Comparison of ENCODE assay signal across 28 cellular contexts in genomic region chr3:32120480-32120879, GRCh38. TPM values are rescaled to one million over a fixed set of nuclear protein-coding genes. Genes with fewer than 3 reads are reported as not detected.
DNase-seq lines count a peak whose midpoint lies in the region; ATAC-seq, FAIRE-seq and TF ChIP-seq lines count a peak whose summit lies in the region.
"Had no signal": no experiment of that assay in that cellular context is flagged by ENCODE, and none has a peak within 500 bp of the region (broad histone marks: within the 10 kb centered on the region; RNA-seq: fewer than 3 reads in every experiment).

No MANE protein-coding gene starts in this region.

- ATAC-seq in CD4-positive, alpha-beta T cell (ENCODE audit: poor library complexity): no peak
- ATAC-seq: body of pancreas, HCT116 had no signal

- H3K4me3 ChIP-seq in colonic mucosa (no peak overlapping the region), osteoblast (ENCODE audit: insufficient read depth, low read length) (no peak overlapping the region), kidney (ENCODE audit: low read length in 2 of 2) (no peak overlapping the region)
- H3K4me3 ChIP-seq: body of pancreas, PC-9, SJCRH30, spleen, thyroid gland had no signal

- H3K9ac ChIP-seq in colonic mucosa (ENCODE audit: low read depth in 2 of 2, low read length in 2 of 2) (peak overlapping the region in 1 of 2 donors; percentile 54), kidney (ENCODE audit: low read length in 2 of 2) (no peak overlapping the region)

- POLR2A ChIA-PET in CD4-positive, alpha-beta T cell (lab: Charles Lee): no interaction called here

- TF ChIP-seq CTCF in colonic mucosa (IDR thresholded peaks at IDR 0.05) (no peak), osteoblast (IDR thresholded peaks at IDR 0.05; ENCODE audit: extremely low read depth, low read depth, low read length) (no peak), kidney (IDR thresholded peaks at IDR 0.05; ENCODE audit: borderline replicate concordance, extremely low read depth, insufficient read depth) (no peak)
- TF ChIP-seq CTCF in CD4-positive, alpha-beta T cell (IDR thresholded peaks at IDR 0.05): no peak

- H3K4me1 ChIP-seq in colonic mucosa: no peaks in the 10 kb centered on the region
- H3K4me1 ChIP-seq in osteoblast (ENCODE audit: insufficient read depth, low read length): no peaks in the 10 kb centered on the region
- H3K4me1 ChIP-seq in kidney (ENCODE audit: control insufficient read depth in 1 of 2, insufficient read depth in 1 of 2, low read depth in 1 of 2, low read length in 2 of 2): peaks cover 2 to 3% of the 10 kb centered on the region in 2 donors

- DNase-seq in Kasumi-1 (lab: John Stamatoyannopoulos, UW) (peak; percentile 85 to 86), NOMO-1 treated with dmso at 0.1 percent for 144 hours (lab: John Stamatoyannopoulos, UW; ENCODE audit: unreplicated experiment) (peak; percentile 60), colonic mucosa (peak; percentile 34), osteoblast (ENCODE audit: insufficient read length, low spot score, missing footprints) (peak; percentile 37), kidney (no peak), NAMALWA (ENCODE audit: low spot score) (no peak), erythroblast (lab: John Stamatoyannopoulos, UW) (no peak)
- DNase-seq in CD4-positive, alpha-beta T cell: no peak
- DNase-seq: activated CD4-positive, alpha-beta T cell treated with anti-CD3 and anti-CD28 coated beads, Interleukin-2, amount 10 ng/mL, durations not matched to agents 7 days and 5 days; activated CD8-positive, alpha-beta memory T cell treated with anti-CD3 and anti-CD28 coated beads, Interleukin-2, amount 50 U/mL, for 4 hours; body of pancreas; CD4-positive, alpha-beta memory T cell; midbrain; MM.1S; NCI-H187; NCI-H748 treated with DMSO at 0.1 percent for 48 hours; nephron progenitor cell; SJCRH30; spleen; stimulated activated CD4-positive, alpha-beta T cell treated with anti-CD3 and anti-CD28 coated beads, Interleukin-4, amount 100 ng/mL, for 24 hours; thyroid gland had no signal

- no peak for TF ChIP-seq POLR2A in erythroblast (IDR thresholded peaks at IDR 0.05; ENCODE audit: low read length)

- no peaks in the 10 kb centered on the region for H3K27me3 ChIP-seq in colonic mucosa
- no peaks in the 10 kb centered on the region for H3K27me3 ChIP-seq in osteoblast (ENCODE audit: insufficient read depth, low read length)
- no peaks in the 10 kb centered on the region for H3K27me3 ChIP-seq in CD4-positive, alpha-beta T cell (ENCODE audit: control insufficient read depth, insufficient read depth, low read length)
- H3K27me3 ChIP-seq: body of pancreas, SJCRH30, spleen, thyroid gland had no signal

- H3K9me3 ChIP-seq in colonic mucosa: no peaks in the 10 kb centered on the region
- no peaks in the 10 kb centered on the region for H3K9me3 ChIP-seq in osteoblast (ENCODE audit: low read depth, low read length)
- H3K9me3 ChIP-seq in CD4-positive, alpha-beta T cell (ENCODE audit: control insufficient read depth, low read length): no peaks in the 10 kb centered on the region
- no peaks in the 10 kb centered on the region for H3K9me3 ChIP-seq in kidney (ENCODE audit: control insufficient read depth in 1 of 2, low read length in 2 of 2)
- H3K9me3 ChIP-seq: body of pancreas, SJCRH30, thyroid gland had no signal

- CTCF ChIA-PET in CD4-positive, alpha-beta T cell (lab: Charles Lee): no interaction called here

- no peak overlapping the region for H3K4me3 Mint-ChIP-seq in CD4-positive, alpha-beta T cell
- H3K4me3 Mint-ChIP-seq: activated CD4-positive, alpha-beta T cell treated with anti-CD3 and anti-CD28 coated beads, Interleukin-2, amount 10 ng/mL, durations not matched to agents 7 days and 5 days; nephron progenitor cell; stimulated activated naive CD8-positive, alpha-beta T cell treated with anti-CD3 and anti-CD28 coated beads, Interleukin-15, Interleukin-2, amounts not matched to agents 100 ng/mL and 50 ng/mL, for 24 hours; T-helper 1 cell treated with Interleukin-12 subunit alpha and Interleukin-12 subunit beta and Interleukin-4 antibody, amounts not matched to agents 30 μg/mL and 1 μg/mL, for 36 hours had no signal

- H3K27me3 Mint-ChIP-seq in CD4-positive, alpha-beta T cell: no peaks in the 10 kb centered on the region
- H3K27me3 Mint-ChIP-seq: activated CD4-positive, alpha-beta T cell treated with anti-CD3 and anti-CD28 coated beads, Interleukin-2, amount 10 ng/mL, durations not matched to agents 7 days and 5 days; CD4-positive, alpha-beta memory T cell; stimulated activated naive CD8-positive, alpha-beta T cell treated with anti-CD3 and anti-CD28 coated beads, Interleukin-15, Interleukin-2, amounts not matched to agents 100 ng/mL and 50 ng/mL, for 24 hours had no signal

- H3K9me3 Mint-ChIP-seq in CD4-positive, alpha-beta T cell: no peaks in the 10 kb centered on the region
- H3K9me3 Mint-ChIP-seq: activated CD4-positive, alpha-beta T cell treated with anti-CD3 and anti-CD28 coated beads, Interleukin-2, amount 10 ng/mL, durations not matched to agents 7 days and 5 days; activated T-helper 2 cell treated with anti-CD3 and anti-CD28 coated beads, Interferon-gamma antibody, Interleukin-2, Interleukin-4, amounts not matched to agents 10 μg/mL and 5 μg/mL and 100 μg/mL, durations not matched to agents 14 hours and 24 hours and 36 hours; CD4-positive, alpha-beta memory T cell; nephron progenitor cell; stimulated activated naive CD8-positive, alpha-beta T cell treated with anti-CD3 and anti-CD28 coated beads, Interleukin-15, Interleukin-2, amounts not matched to agents 100 ng/mL and 50 ng/mL, for 24 hours; T-helper 1 cell treated with Interleukin-12 subunit alpha and Interleukin-12 subunit beta and Interleukin-4 antibody, amounts not matched to agents 30 μg/mL and 1 μg/mL, for 36 hours had no signal

- no peak overlapping the region for H3K4me2 ChIP-seq in osteoblast (ENCODE audit: insufficient read depth, low read length)
- H3K4me2 ChIP-seq: PC-9 had no signal

- intact Hi-C loops in colonic mucosa (cut with DNase I) (no loop called here), kidney (cut with DNase I) (no loop called here)
- intact Hi-C loops in CD4-positive, alpha-beta T cell (cut with DNase I, micrococcal nuclease): no loop called here

- H3K36me3 ChIP-seq in colonic mucosa (no peaks in the 10 kb centered on the region), osteoblast (ENCODE audit: insufficient read depth, low read length) (no peaks in the 10 kb centered on the region), kidney (ENCODE audit: control insufficient read depth in 1 of 2, insufficient read depth in 2 of 2, low read length in 2 of 2) (no peaks in the 10 kb centered on the region)
- H3K36me3 ChIP-seq: SJCRH30, thyroid gland had no signal

- peaks cover 53% of the 10 kb centered on the region for H3K4me1 Mint-ChIP-seq in CD4-positive, alpha-beta T cell (ENCODE audit: low read depth)
- H3K4me1 Mint-ChIP-seq: nephron progenitor cell had no signal

- no peak overlapping the region for H2AFZ ChIP-seq in osteoblast (ENCODE audit: low read length)
- H2AFZ ChIP-seq: PC-9 had no signal

- H3K27ac Mint-ChIP-seq in CD4-positive, alpha-beta T cell: no peak overlapping the region
- H3K27ac Mint-ChIP-seq: activated CD4-positive, alpha-beta T cell treated with anti-CD3 and anti-CD28 coated beads, Interleukin-2, amount 10 ng/mL, durations not matched to agents 7 days and 5 days; activated T-helper 2 cell treated with anti-CD3 and anti-CD28 coated beads, Interferon-gamma antibody, Interleukin-2, Interleukin-4, amounts not matched to agents 10 μg/mL and 5 μg/mL and 100 μg/mL, durations not matched to agents 14 hours and 24 hours and 36 hours; stimulated activated naive CD8-positive, alpha-beta T cell treated with anti-CD3 and anti-CD28 coated beads, Interleukin-15, Interleukin-2, amounts not matched to agents 100 ng/mL and 50 ng/mL, for 24 hours; T-helper 1 cell treated with Interleukin-12 subunit alpha and Interleukin-12 subunit beta and Interleukin-4 antibody, amounts not matched to agents 30 μg/mL and 1 μg/mL, for 36 hours had no signal

- no peak for FAIRE-seq in kidney (lab: Jason Lieb, UNC)
- FAIRE-seq: keratinocyte had no signal

- H3K36me3 Mint-ChIP-seq in CD4-positive, alpha-beta T cell (ENCODE audit: low read depth): peaks cover 5% of the 10 kb centered on the region

- no peaks in the 10 kb centered on the region for H3K79me2 ChIP-seq in osteoblast (ENCODE audit: insufficient read depth, low read length)

- no peaks in the 10 kb centered on the region for H4K20me1 ChIP-seq in osteoblast (ENCODE audit: insufficient read depth, low read length)

- H3K27ac ChIP-seq in colonic mucosa (peak overlapping the region; percentile 64), osteoblast (ENCODE audit: low read depth, low read length) (no peak overlapping the region), kidney (ENCODE audit: low read depth in 2 of 2, low read length in 2 of 2) (no peak overlapping the region)
- H3K27ac ChIP-seq in CD4-positive, alpha-beta T cell (ENCODE audit: low read depth, low read length): no peak overlapping the region
- H3K27ac ChIP-seq: body of pancreas, PC-9, SJCRH30, thyroid gland, VCaP had no signal

RNA-seq across cellular contexts. Expression of gene GPD1L, which starts 14.1 kb away (rescaled TPM):
- total RNA-seq in colonic mucosa (10 to 100 TPM; 70.3 to 78.4 TPM), osteoblast (10.1 and 11.5 TPM in 2 replicates), kidney (35.5 TPM)
- 10 to 100 TPM; 15.3 to 16.0 TPM for total RNA-seq in CD4-positive, alpha-beta T cell
- 31.1 TPM for polyA plus RNA-seq in kidney (ENCODE audit: insufficient read depth, low read depth, low replicate concordance)

Comparison
In these comparisons a context has a peak if more than half of its experiments do, and no peak if none do; other contexts are left out.
1. DNase-seq: peak in Kasumi-1 (2 of 2), NOMO-1 treated with dmso at 0.1 percent for 144 hours (single experiment), colonic mucosa (single experiment) and osteoblast (single experiment); none in CD4-positive, alpha-beta T cell (0 of 10), kidney (single experiment), NAMALWA (single experiment) and erythroblast (0 of 2).